8 cellular contexts compared by ENCODE assay signal in genomic region chr15:31434418-31435255, GRCh38.
DNase-seq lines count a peak whose midpoint lies in the region; ATAC-seq and TF ChIP-seq lines count a peak whose summit lies in the region.

No MANE protein-coding gene starts in this region.

- peak overlapping the region in 1 of 2 donors; percentile 28 for H3K27ac ChIP-seq in thoracic aorta

- DNase-seq in AG08396 (ENCODE audit: low spot score) (peak; percentile 79), HPDE6-E6E7 (ENCODE audit: extremely low spot score) (peak; percentile 62), dermis blood vessel endothelial cell (peak; percentile 79), non-pigmented ciliary epithelial cell (ENCODE audit: low read depth) (peak; percentile 69), thoracic aorta (ENCODE audit: low spot score) (no peak), NCI-H2081 (lab: John Stamatoyannopoulos, UW) (no peak)
- DNase-seq in activated CD4-positive, alpha-beta T cell treated with anti-CD3 and anti-CD28 coated beads, Interleukin-2, amount 10 ng/mL, durations not matched to agents 24 days and 14 days = peak; percentile 95

- no peaks in the 10 kb centered on the region for H3K36me3 ChIP-seq in thoracic aorta

- ATAC-seq in GM19463 (IDR thresholded peaks at IDR 0.05; ENCODE audit: unreplicated experiment) (peak; percentile 31), thoracic aorta (ENCODE audit: insufficient number of reproducible peaks, low FRiP score, low read depth) (peak; percentile 23)

- H3K36me3 Mint-ChIP-seq in activated CD4-positive, alpha-beta T cell treated with anti-CD3 and anti-CD28 coated beads, Interleukin-2, amount 10 ng/mL, durations not matched to agents 24 days and 14 days (ENCODE audit: low read depth) = no peaks in the 10 kb centered on the region

- no peaks in the 10 kb centered on the region for H3K27me3 Mint-ChIP-seq in activated CD4-positive, alpha-beta T cell treated with anti-CD3 and anti-CD28 coated beads, Interleukin-2, amount 10 ng/mL, durations not matched to agents 24 days and 14 days

- no peaks in the 10 kb centered on the region for H3K27me3 ChIP-seq in thoracic aorta (replicated peaks; ENCODE audit: insufficient read depth)

- H3K27ac Mint-ChIP-seq in activated CD4-positive, alpha-beta T cell treated with anti-CD3 and anti-CD28 coated beads, Interleukin-2, amount 10 ng/mL, durations not matched to agents 24 days and 14 days = peak overlapping the region; percentile 96

- peaks cover 81% of the 10 kb centered on the region for H3K4me1 Mint-ChIP-seq in activated CD4-positive, alpha-beta T cell treated with anti-CD3 and anti-CD28 coated beads, Interleukin-2, amount 10 ng/mL, durations not matched to agents 24 days and 14 days

- intact Hi-C loops in activated CD4-positive, alpha-beta T cell treated with anti-CD3 and anti-CD28 coated beads, Interleukin-2, amount 10 ng/mL, durations not matched to agents 24 days and 14 days (cut with micrococcal nuclease) = loop anchor here (1.0 kb wide), 10 partner anchors 25 to 219 kb away; partner anchors contain the start of gene KLF13

- H3K9me3 ChIP-seq in thoracic aorta = no peaks in the 10 kb centered on the region

- peak overlapping the region; percentile 49 for H3K4me3 ChIP-seq in thoracic aorta

- no peaks in the 10 kb centered on the region for H3K9me3 Mint-ChIP-seq in activated CD4-positive, alpha-beta T cell treated with anti-CD3 and anti-CD28 coated beads, Interleukin-2, amount 10 ng/mL, durations not matched to agents 24 days and 14 days

- peak overlapping the region; percentile 79 for H3K4me3 Mint-ChIP-seq in activated CD4-positive, alpha-beta T cell treated with anti-CD3 and anti-CD28 coated beads, Interleukin-2, amount 10 ng/mL, durations not matched to agents 24 days and 14 days

- TF ChIP-seq CTCF in thoracic aorta (IDR thresholded peaks at IDR 0.05) = no peak

- H3K4me1 ChIP-seq in thoracic aorta (ENCODE audit: control insufficient read depth in 1 of 2, low read depth in 2 of 2) = peaks cover 5 to 16% of the 10 kb centered on the region in 2 donors

Comparison
In these comparisons a context has a peak if more than half of its experiments do, and no peak if none do; other contexts are left out.
1. DNase-seq: peak in AG08396 (single experiment), HPDE6-E6E7 (single experiment), activated CD4-positive, alpha-beta T cell treated with anti-CD3 and anti-CD28 coated beads, Interleukin-2, amount 10 ng/mL, durations not matched to agents 24 days and 14 days (single experiment), dermis blood vessel endothelial cell (single experiment) and non-pigmented ciliary epithelial cell (single experiment); none in thoracic aorta (single experiment) and NCI-H2081 (0 of 2).